ENCODE assay signal across 8 cellular contexts in the genomic region with DNA sequence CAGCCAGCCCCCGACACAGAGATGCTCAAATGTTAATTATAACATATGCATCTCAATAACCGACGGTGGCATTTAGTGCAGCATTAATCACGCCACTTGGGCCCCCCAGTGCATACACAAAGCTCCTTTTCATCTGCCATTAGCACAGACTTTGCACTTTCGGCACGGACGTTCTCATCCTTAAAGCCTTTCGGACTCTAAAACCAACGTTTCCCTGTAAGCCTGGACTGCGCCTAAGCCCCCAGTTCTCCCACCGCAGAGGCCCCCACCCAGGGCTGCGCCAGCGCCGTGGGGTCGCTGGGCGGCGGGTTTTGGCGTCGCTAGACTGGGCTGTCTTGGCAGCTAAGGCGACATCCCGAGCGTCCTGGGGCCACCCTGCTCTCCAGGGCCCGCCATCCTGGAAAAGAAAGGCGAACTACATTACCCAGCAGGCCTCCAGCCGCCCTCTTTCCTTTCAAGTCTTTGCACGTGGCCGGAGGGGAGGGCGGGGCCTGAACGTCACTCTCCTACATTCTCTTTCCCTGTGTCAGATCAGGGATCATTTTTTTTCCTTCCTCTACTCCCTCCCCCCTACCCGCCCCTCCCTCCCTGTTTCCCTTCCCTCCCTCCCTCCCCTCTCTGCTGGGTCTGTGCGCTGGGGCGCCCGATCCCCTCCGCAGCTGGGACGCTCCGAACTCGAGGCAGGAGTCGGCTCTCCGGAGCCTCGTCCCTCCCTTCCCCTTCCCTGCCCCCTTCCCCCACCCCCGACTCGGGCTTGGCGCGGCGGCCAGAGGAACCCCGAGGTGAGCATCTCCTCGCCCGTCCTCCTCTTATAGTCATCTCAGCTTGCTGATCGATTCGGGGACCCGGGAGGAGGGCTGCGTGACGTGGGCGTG. TPM values are rescaled to one million over a fixed set of nuclear protein-coding genes. Genes with fewer than 3 reads are reported as not detected.
DNase-seq lines count a peak whose midpoint lies in the region; ATAC-seq lines count a peak whose summit lies in the region.

CTIF (plus strand) TSS at position 501 of the 875 bp plus-strand sequence. CDS start 80,535 bp downstream, outside the sequence.

- H3K27me3 Mint-ChIP-seq in CD8-positive, alpha-beta memory T cell, result peaks cover 10 to 16% of the 10 kb centered on the region in 2 donors

- H3K9me3 Mint-ChIP-seq in CD8-positive, alpha-beta memory T cell, result no peaks in the 10 kb centered on the region

- H3K36me3 ChIP-seq in CD8-positive, alpha-beta memory T cell (ENCODE audit: insufficient read depth, low read length), result no peaks in the 10 kb centered on the region
- no peaks in the 10 kb centered on the region for H3K36me3 ChIP-seq in endocrine pancreas (ENCODE audit: control insufficient read depth, insufficient read depth, low read length)

- no peak within 1 kb of the TSS for H3K27ac ChIP-seq in CD8-positive, alpha-beta memory T cell (ENCODE audit: low read depth, low read length)

- POLR2A ChIA-PET in CD8-positive, alpha-beta memory T cell (lab: Charles Lee), result no interaction called here

- peak within 1 kb of the TSS; percentile 84 to 96 (median 92) for H3K4me3 Mint-ChIP-seq in CD8-positive, alpha-beta memory T cell

- H3K36me3 Mint-ChIP-seq in CD8-positive, alpha-beta memory T cell, result no peaks in the 10 kb centered on the region

- H3K27ac Mint-ChIP-seq in CD8-positive, alpha-beta memory T cell, result peak within 1 kb of the TSS in 5 of 8 donors; percentile 29 to 85 (median 80)

- CTCF ChIA-PET in CD8-positive, alpha-beta memory T cell (lab: Charles Lee), result no interaction called here

- H3K9ac ChIP-seq in endocrine pancreas (ENCODE audit: control insufficient read depth, insufficient read depth, low read length), result peak within 1 kb of the TSS; percentile 74

- no peaks in the 10 kb centered on the region for H3K27me3 ChIP-seq in CD8-positive, alpha-beta memory T cell (ENCODE audit: insufficient read depth, low read length, poor library complexity, severe bottlenecking)
- H3K27me3 ChIP-seq in endocrine pancreas (ENCODE audit: control insufficient read depth, insufficient read depth, low read length), result no peaks in the 10 kb centered on the region

- peak; percentile 76 for ATAC-seq in GM19463 (IDR thresholded peaks at IDR 0.05; ENCODE audit: unreplicated experiment)

- peaks cover 6% of the 10 kb centered on the region for H3K4me1 ChIP-seq in CD8-positive, alpha-beta memory T cell (ENCODE audit: insufficient read depth, low read length)
- no peaks in the 10 kb centered on the region for H3K4me1 ChIP-seq in endocrine pancreas (ENCODE audit: control insufficient read depth, insufficient read depth, low read length)

- DNase-seq in CD8-positive, alpha-beta memory T cell, result peak; percentile 29 to 70 (median 43)
- DNase-seq in HK-2 (ENCODE audit: unreplicated experiment), result peak; percentile 83
- DNase-seq in NCI-H82 treated with DMSO at 0.1 percent for 48 hours (lab: John Stamatoyannopoulos, UW; ENCODE audit: unreplicated experiment), result peak; percentile 91
- peak; percentile 84 for DNase-seq in activated CD8-positive, alpha-beta memory T cell treated with anti-CD3 and anti-CD28 coated beads for 24 hours
- peak; percentile 99 for DNase-seq in medulla oblongata (ENCODE audit: extremely low spot score)
- DNase-seq in stimulated activated CD4-positive, alpha-beta T cell treated with anti-CD3 and anti-CD28 coated beads, TNF-alpha, amount 100 ng/mL, for 48 hours (ENCODE audit: low read depth in 3 of 3), result peak; percentile 48 to 65 (median 53)

- peaks cover 1 to 20% (median 3%) of the 10 kb centered on the region in 3 donors for H3K4me1 Mint-ChIP-seq in CD8-positive, alpha-beta memory T cell

- H3K9me3 ChIP-seq in CD8-positive, alpha-beta memory T cell (ENCODE audit: low read length), result no peaks in the 10 kb centered on the region
- H3K9me3 ChIP-seq in endocrine pancreas (ENCODE audit: control insufficient read depth, low read length), result no peaks in the 10 kb centered on the region

- peak within 1 kb of the TSS; percentile 78 for H3K4me3 ChIP-seq in CD8-positive, alpha-beta memory T cell (ENCODE audit: low read length)
- peak within 1 kb of the TSS; percentile 49 for H3K4me3 ChIP-seq in endocrine pancreas (ENCODE audit: control insufficient read depth, insufficient read depth, low read length)

RNA-seq across cellular contexts. Expression of gene CTIF, which starts in this region (rescaled TPM):
- total RNA-seq in CD8-positive, alpha-beta memory T cell, result 1 to 10 TPM; 4.2 to 4.8 TPM
- 0.89 TPM for polyA plus RNA-seq in CD8-positive, alpha-beta memory T cell

Comparison
In these comparisons a context has a peak if more than half of its experiments do, and no peak if none do; other contexts are left out.
1. DNase-seq: peak in every context shown above with its lines; median percentile 99 in medulla oblongata; 91 in NCI-H82 treated with DMSO at 0.1 percent for 48 hours; 84 in activated CD8-positive, alpha-beta memory T cell treated with anti-CD3 and anti-CD28 coated beads for 24 hours; 83 in HK-2; 53 in stimulated activated CD4-positive, alpha-beta T cell treated with anti-CD3 and anti-CD28 coated beads, TNF-alpha, amount 100 ng/mL, for 48 hours; 43 in CD8-positive, alpha-beta memory T cell.